In genomic region chr1:6614019-6614952, GRCh38 we compare ENCODE assay signal across 8 cellular contexts. TPM values are rescaled to one million over a fixed set of nuclear protein-coding genes. Genes with fewer than 3 reads are reported as not detected.
DNase-seq lines count a peak whose midpoint lies in the region; ATAC-seq, FAIRE-seq and TF ChIP-seq lines count a peak whose summit lies in the region.
"Had no signal": no experiment of that assay in that cellular context is flagged by ENCODE, and none has a peak within 500 bp of the region (broad histone marks: within the 10 kb centered on the region; RNA-seq: fewer than 3 reads in every experiment).

No MANE protein-coding gene starts in this region.

- H3K9me3 Mint-ChIP-seq in astrocyte (ENCODE audit: unreplicated experiment), result no peaks in the 10 kb centered on the region

- H3K4me3 ChIP-seq in SJSA1 (peak overlapping the region; percentile 83), astrocyte (ENCODE audit: insufficient read depth, low read depth, low read length) (peak overlapping the region; percentile 70), hepatocyte (peak overlapping the region; percentile 87), skeletal muscle cell (ENCODE audit: low read depth, low read length) (peak overlapping the region; percentile 73)

- H3K79me2 ChIP-seq in astrocyte (ENCODE audit: insufficient read depth, low read length) (peaks cover 58% of the 10 kb centered on the region), hepatocyte (peaks cover 78% of the 10 kb centered on the region)

- no CpG with 5 or more reads among the region's 121 CpGs for WGBS in hepatocyte (ENCODE audit: low lambda C conversion rate, missing lambda C conversion rate)

- H3K36me3 ChIP-seq in SJSA1, result peaks cover 31% of the 10 kb centered on the region
- peaks cover 3% of the 10 kb centered on the region for H3K36me3 ChIP-seq in astrocyte (ENCODE audit: insufficient read depth, low read length)
- no peaks in the 10 kb centered on the region for H3K36me3 ChIP-seq in hepatocyte (replicated peaks; ENCODE audit: insufficient read depth, low read depth)

- H2AFZ ChIP-seq in astrocyte (ENCODE audit: low read depth, low read length), result no peak overlapping the region
- H2AFZ ChIP-seq in hepatocyte, result peak overlapping the region; percentile 81

- no peaks in the 10 kb centered on the region for H3K27me3 ChIP-seq in SJSA1 (replicated peaks)
- H3K27me3 ChIP-seq in astrocyte (ENCODE audit: insufficient read depth, low read length), result no peaks in the 10 kb centered on the region
- H3K27me3 ChIP-seq in hepatocyte, result no peaks in the 10 kb centered on the region

- H3K9ac ChIP-seq in astrocyte (ENCODE audit: low read length), result peak overlapping the region; percentile 81

- peaks cover 39% of the 10 kb centered on the region for H4K20me1 ChIP-seq in astrocyte (ENCODE audit: insufficient read depth, low read length)
- H4K20me1 ChIP-seq in hepatocyte (ENCODE audit: insufficient read depth, poor library complexity, severe bottlenecking), result peaks cover 28% of the 10 kb centered on the region

- H3K36me3 Mint-ChIP-seq in astrocyte (ENCODE audit: low read depth, unreplicated experiment), result peaks cover 7% of the 10 kb centered on the region

- no peak for FAIRE-seq in astrocyte (lab: Jason Lieb, UNC)

- TF ChIP-seq CTCF in GM20000 (IDR thresholded peaks at IDR 0.05; ENCODE audit: extremely low read depth, missing control alignments) (no peak), astrocyte (IDR thresholded peaks at IDR 0.05; ENCODE audit: insufficient read depth, low read depth, low read length) (no peak), hepatocyte (IDR thresholded peaks at IDR 0.05; ENCODE audit: poor library complexity) (no peak)

- peaks cover 15% of the 10 kb centered on the region for H3K4me1 ChIP-seq in SJSA1 (replicated peaks)
- H3K4me1 ChIP-seq in astrocyte (ENCODE audit: insufficient read depth, low read length), result peaks cover 5% of the 10 kb centered on the region
- H3K4me1 ChIP-seq in hepatocyte (ENCODE audit: insufficient read depth), result no peaks in the 10 kb centered on the region

- H3K9me2 ChIP-seq in hepatocyte (replicated peaks; ENCODE audit: insufficient read depth), result no peaks in the 10 kb centered on the region

- H3K9me3 ChIP-seq in SJSA1 (replicated peaks) (no peaks in the 10 kb centered on the region), astrocyte (ENCODE audit: insufficient read depth, low read depth, low read length) (no peaks in the 10 kb centered on the region), hepatocyte (ENCODE audit: low read depth) (no peaks in the 10 kb centered on the region)

- H3K27me3 Mint-ChIP-seq in astrocyte (ENCODE audit: low read depth, unreplicated experiment), result no peaks in the 10 kb centered on the region

- no peak overlapping the region for H3K27ac Mint-ChIP-seq in astrocyte (ENCODE audit: unreplicated experiment)

- H3K27ac ChIP-seq in SJSA1 (peak overlapping the region; percentile 54), astrocyte (ENCODE audit: low read depth, low read length) (peak overlapping the region; percentile 58), hepatocyte (peak overlapping the region; percentile 94)

- H3K4me2 ChIP-seq in astrocyte (ENCODE audit: low read length), result peak overlapping the region; percentile 81
- H3K4me2 ChIP-seq in hepatocyte, result peak overlapping the region; percentile 99

- peaks cover 9% of the 10 kb centered on the region for H3K4me1 Mint-ChIP-seq in astrocyte (ENCODE audit: low read depth, unreplicated experiment)

- ATAC-seq in HG03039 (IDR thresholded peaks at IDR 0.05; ENCODE audit: unreplicated experiment), result no peak

- DNase-seq in GM20000 (ENCODE audit: low spot score) (peak; percentile 94), SJSA1 (ENCODE audit: low read depth in 1 of 2, low spot score in 2 of 2) (peak in 1 of 2 experiments; percentile 61), astrocyte (ENCODE audit: low read depth) (no peak), hepatocyte (ENCODE audit: low spot score) (peak; percentile 74), skeletal muscle cell (ENCODE audit: low read depth) (no peak), NCI-H1105 treated with DMSO at 0.1 percent for 48 hours (lab: John Stamatoyannopoulos, UW) (no peak)

- peak overlapping the region; percentile 82 for H3K4me3 Mint-ChIP-seq in astrocyte (ENCODE audit: unreplicated experiment)

RNA-seq across cellular contexts. Expression of gene PHF13, which starts 0.8 kb away (rescaled TPM):
- total RNA-seq in SJSA1 (2014; rRNA removed; shearing (Covaris generic)), result 17.6 and 18.0 TPM in 2 replicates
- total RNA-seq in astrocyte (23.7 and 24.7 TPM in 2 replicates), hepatocyte (10.0 and 11.4 TPM in 2 replicates)
- polyA plus RNA-seq in hepatocyte, result 9.6 and 12.5 TPM in 2 replicates

RNA-seq across cellular contexts. Expression of gene THAP3, which starts 10.4 kb away (rescaled TPM):
- total RNA-seq in SJSA1 (2014; rRNA removed; shearing (Covaris generic)), result 28.8 and 29.0 TPM in 2 replicates
- total RNA-seq in astrocyte (15.1 and 16.5 TPM in 2 replicates), hepatocyte (13.0 and 13.2 TPM in 2 replicates)
- 18.9 and 26.5 TPM in 2 replicates for polyA plus RNA-seq in hepatocyte

RNA-seq across cellular contexts. Expression of gene KLHL21, which starts 11.6 kb away (rescaled TPM):
- total RNA-seq in SJSA1 (2014; rRNA removed; shearing (Covaris generic)), result 19.9 and 26.4 TPM in 2 replicates
- 39.7 and 42.3 TPM in 2 replicates for total RNA-seq in astrocyte
- total RNA-seq in hepatocyte, result 17.7 and 20.6 TPM in 2 replicates
- polyA plus RNA-seq in hepatocyte, result 16.7 and 20.0 TPM in 2 replicates

RNA-seq across cellular contexts. Expression of gene ZBTB48, which starts 34.5 kb away (rescaled TPM):
- 13.4 and 32.5 TPM in 2 replicates for total RNA-seq in SJSA1 (2014; rRNA removed; shearing (Covaris generic))
- total RNA-seq in astrocyte (20.0 and 26.5 TPM in 2 replicates), hepatocyte (22.9 and 24.3 TPM in 2 replicates)
- 24.8 and 25.3 TPM in 2 replicates for polyA plus RNA-seq in hepatocyte

RNA-seq across cellular contexts. Expression of gene TAS1R1, which starts 59.2 kb away (rescaled TPM):
- total RNA-seq in SJSA1 (2014; rRNA removed; shearing (Covaris generic)), result not detected in 2 replicates
- not detected in 2 replicates for total RNA-seq in astrocyte
- not detected in 2 replicates for total RNA-seq in hepatocyte
- not detected in 2 replicates for polyA plus RNA-seq in hepatocyte
- total RNA-seq: dermis microvascular lymphatic vessel endothelial cell had no signal

Comparison
In these comparisons a context has a peak if more than half of its experiments do, and no peak if none do; other contexts are left out.
1. DNase-seq: peak in GM20000 (single experiment) and hepatocyte (single experiment); none in astrocyte (single experiment), skeletal muscle cell (single experiment) and NCI-H1105 treated with DMSO at 0.1 percent for 48 hours (single experiment).
2. Peak in every context shown above with its lines, with median percentiles within 50 percentile points of each other: H3K27ac ChIP-seq and H3K4me3 ChIP-seq.